ENCODE assay signal across 1 cellular context in the genomic region with DNA sequence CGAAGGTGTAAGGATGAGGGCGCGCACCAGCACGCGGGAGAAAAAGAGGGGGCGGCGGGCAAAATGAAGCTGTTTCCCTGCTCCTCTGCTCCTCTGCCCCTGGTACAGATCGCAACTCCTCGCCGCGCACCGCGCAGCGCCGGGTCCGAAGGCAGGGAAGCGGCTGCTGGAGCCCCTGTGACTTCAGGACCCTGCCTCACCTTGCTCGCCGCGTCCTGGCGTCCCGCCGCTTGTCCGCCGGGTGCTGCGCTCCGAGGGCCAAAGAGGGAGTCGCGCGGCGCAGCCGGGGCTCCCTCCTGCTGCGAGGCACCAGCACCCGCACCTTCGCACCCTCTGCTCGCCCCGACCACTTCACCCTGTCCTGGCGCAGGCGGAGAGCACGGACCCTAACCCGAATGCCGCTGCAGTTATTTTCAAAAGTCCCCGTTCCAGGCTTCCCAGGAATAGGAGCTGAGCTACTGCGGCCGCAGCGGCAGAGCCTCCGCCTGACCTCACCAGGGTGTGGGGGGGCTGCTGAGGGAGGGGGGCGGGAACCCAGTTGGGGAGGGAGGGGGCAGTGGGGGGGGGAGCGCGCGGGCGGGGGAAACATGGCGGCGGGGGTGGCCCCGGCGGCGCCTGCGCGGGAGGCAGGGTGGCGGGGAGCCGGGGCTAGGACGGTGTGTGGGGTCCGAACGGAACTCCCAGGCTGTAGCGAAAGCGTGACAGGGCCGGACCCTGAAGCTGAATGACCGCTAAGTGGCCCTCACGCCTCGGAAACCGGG.
TF ChIP-seq lines count a peak whose summit lies in the region.

A gene with protein sequence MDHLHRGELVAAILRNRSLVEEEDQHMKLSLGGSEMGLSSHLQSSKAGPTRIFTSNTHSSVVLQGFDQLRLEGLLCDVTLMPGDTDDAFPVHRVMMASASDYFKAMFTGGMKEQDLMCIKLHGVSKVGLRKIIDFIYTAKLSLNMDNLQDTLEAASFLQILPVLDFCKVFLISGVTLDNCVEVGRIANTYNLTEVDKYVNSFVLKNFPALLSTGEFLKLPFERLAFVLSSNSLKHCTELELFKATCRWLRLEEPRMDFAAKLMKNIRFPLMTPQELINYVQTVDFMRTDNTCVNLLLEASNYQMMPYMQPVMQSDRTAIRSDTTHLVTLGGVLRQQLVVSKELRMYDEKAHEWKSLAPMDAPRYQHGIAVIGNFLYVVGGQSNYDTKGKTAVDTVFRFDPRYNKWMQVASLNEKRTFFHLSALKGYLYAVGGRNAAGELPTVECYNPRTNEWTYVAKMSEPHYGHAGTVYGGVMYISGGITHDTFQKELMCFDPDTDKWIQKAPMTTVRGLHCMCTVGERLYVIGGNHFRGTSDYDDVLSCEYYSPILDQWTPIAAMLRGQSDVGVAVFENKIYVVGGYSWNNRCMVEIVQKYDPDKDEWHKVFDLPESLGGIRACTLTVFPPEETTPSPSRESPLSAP (minus strand): TSS at position 503 of the 761 bp plus-strand sequence. CDS start 88,337 bp downstream, outside the sequence.

TF ChIP-seq in HEK293, 187 proteins besides CTCF, POLR2A, EP300 and RAD21 (continued from another document):
- TF ChIP-seq, protein P1, sequence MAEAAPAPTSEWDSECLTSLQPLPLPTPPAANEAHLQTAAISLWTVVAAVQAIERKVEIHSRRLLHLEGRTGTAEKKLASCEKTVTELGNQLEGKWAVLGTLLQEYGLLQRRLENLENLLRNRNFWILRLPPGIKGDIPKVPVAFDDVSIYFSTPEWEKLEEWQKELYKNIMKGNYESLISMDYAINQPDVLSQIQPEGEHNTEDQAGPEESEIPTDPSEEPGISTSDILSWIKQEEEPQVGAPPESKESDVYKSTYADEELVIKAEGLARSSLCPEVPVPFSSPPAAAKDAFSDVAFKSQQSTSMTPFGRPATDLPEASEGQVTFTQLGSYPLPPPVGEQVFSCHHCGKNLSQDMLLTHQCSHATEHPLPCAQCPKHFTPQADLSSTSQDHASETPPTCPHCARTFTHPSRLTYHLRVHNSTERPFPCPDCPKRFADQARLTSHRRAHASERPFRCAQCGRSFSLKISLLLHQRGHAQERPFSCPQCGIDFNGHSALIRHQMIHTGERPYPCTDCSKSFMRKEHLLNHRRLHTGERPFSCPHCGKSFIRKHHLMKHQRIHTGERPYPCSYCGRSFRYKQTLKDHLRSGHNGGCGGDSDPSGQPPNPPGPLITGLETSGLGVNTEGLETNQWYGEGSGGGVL (tag by site-specific recombination; IDR thresholded peaks at IDR 0.05): no peak
